ENCODE assay signal across 1 cellular context in genomic region chr5:141413540-141414069, GRCh38.
TF ChIP-seq lines count a peak whose summit lies in the region.

No MANE protein-coding gene starts in this region.

TF ChIP-seq in IMR-90, 13 proteins besides CTCF, POLR2A, EP300 and RAD21:
- TF ChIP-seq CHD1 (IDR thresholded peaks at IDR 0.05; ENCODE audit: low read depth, low read length), result no peak
